8 cellular contexts compared by ENCODE assay signal in the genomic region with DNA sequence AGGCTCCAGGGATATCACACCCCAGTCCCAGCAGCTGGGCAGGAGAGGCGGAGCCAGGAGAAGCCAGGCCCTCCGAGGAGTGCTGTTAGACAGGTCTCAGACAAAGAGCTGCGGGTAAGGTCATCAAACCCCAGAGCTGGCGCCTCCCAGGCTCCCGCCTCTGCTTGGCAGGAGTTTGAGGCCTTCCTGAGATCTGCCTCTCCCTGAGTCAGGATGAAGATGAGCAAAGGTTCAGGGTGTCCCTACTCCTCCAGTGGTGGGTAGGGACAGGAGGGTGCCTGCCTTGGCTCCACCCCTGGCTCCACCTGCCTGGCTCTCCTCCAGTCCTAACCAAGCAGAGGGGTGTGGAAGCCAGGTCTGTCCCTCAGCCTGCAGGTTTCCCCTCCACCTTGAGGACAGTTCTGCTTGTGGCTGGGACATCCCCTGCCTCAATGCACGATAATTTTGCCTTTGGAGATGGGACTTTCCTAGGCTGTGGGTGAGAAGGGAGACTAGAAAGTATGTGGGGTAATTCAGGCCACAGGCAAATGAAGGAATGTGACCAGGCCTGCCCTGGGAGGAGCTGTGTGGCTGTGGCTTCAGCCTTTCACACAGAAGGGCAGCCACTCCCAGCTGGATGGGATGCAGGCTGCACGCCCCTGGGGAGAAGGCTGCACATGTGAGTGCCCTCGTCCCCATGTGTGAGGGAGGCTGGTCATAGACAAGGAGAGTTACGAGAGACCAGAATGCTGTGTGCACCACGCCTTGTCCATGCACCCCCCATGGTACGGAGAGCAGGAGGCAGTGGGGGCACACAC. TPM values are rescaled to one million over a fixed set of nuclear protein-coding genes. Genes with fewer than 3 reads are reported as not detected.
DNase-seq lines count a peak whose midpoint lies in the region; ATAC-seq, FAIRE-seq and TF ChIP-seq lines count a peak whose summit lies in the region.
"Had no signal": no experiment of that assay in that cellular context is flagged by ENCODE, and none has a peak within 500 bp of the region (broad histone marks: within the 10 kb centered on the region; RNA-seq: fewer than 3 reads in every experiment).

No MANE protein-coding gene starts in this region.

- H2AK5ac ChIP-seq in H9 (ENCODE audit: insufficient read length, low read length), result no peak overlapping the region
- H2AK5ac ChIP-seq in mesenchymal stem cell (ENCODE audit: low read length, severe bottlenecking), result no peak overlapping the region

- no peak overlapping the region for H3K4ac ChIP-seq in H9 (ENCODE audit: low read depth, low read length)
- peak overlapping the region in 1 of 2 experiments; percentile 24 for H3K4ac ChIP-seq in mesenchymal stem cell (ENCODE audit: low read depth in 1 of 2, low read length in 2 of 2)

- no peak overlapping the region for H2BK20ac ChIP-seq in H9 (ENCODE audit: low read depth, low read length, poor library complexity, severe bottlenecking)

- peaks cover 5% of the 10 kb centered on the region for H3K23me2 ChIP-seq in H9 (ENCODE audit: insufficient read length, low read depth, low read length, poor library complexity, severe bottlenecking)

- no peak for TF ChIP-seq CTCF in H9 (conservative IDR thresholded peaks at IDR 0.05)
- TF ChIP-seq CTCF in D721Med (IDR thresholded peaks at IDR 0.05; ENCODE audit: insufficient read depth, missing control alignments), result no peak

- H3K27ac ChIP-seq in H9 (ENCODE audit: insufficient read length, low read depth, low read length) (no peak overlapping the region), mesenchymal stem cell (ENCODE audit: low read length, poor library complexity, severe bottlenecking) (no peak overlapping the region)
- H3K27ac ChIP-seq: SJSA1 had no signal

- H3K4me2 ChIP-seq in H9 (ENCODE audit: insufficient read depth, insufficient read length, low read length), result no peak overlapping the region
- H3K4me2 ChIP-seq in mesenchymal stem cell (ENCODE audit: low read length, poor library complexity, severe bottlenecking), result no peak overlapping the region

- H3K4me1 Mint-ChIP-seq in H9, result peaks cover 30 to 39% of the 10 kb centered on the region in 2 experiments

- no peaks in the 10 kb centered on the region for H3K79me2 ChIP-seq in H9 (ENCODE audit: insufficient read depth, low read length)

- H3K27ac Mint-ChIP-seq in H9, result peak overlapping the region in 2 of 3 experiments; percentile 80 to 90; a peak in 4 of 7 replicates

- no peak for FAIRE-seq in D721Med (lab: Jason Lieb, UNC)

- H3K14ac ChIP-seq in H9 (ENCODE audit: insufficient read depth, low read length), result peak overlapping the region; percentile 16; the same call in 1 of the 2 replicates
- H3K14ac ChIP-seq in mesenchymal stem cell (ENCODE audit: low read length in 2 of 2), result peak overlapping the region in 1 of 2 experiments; percentile 22

- H3K4me3 Mint-ChIP-seq in H9, result 0 out of 5 replicates have a peak overlapping the region, but pooled peaks of 1 of the 2 experiments have one; percentile 53

- no peak overlapping the region for H3K4me3 ChIP-seq in mesenchymal stem cell (ENCODE audit: insufficient read depth in 1 of 2, low read depth in 1 of 2, low read length in 2 of 2)
- H3K4me3 ChIP-seq: SJSA1 had no signal

- no peaks in the 10 kb centered on the region for H3K36me3 ChIP-seq in mesenchymal stem cell (ENCODE audit: control insufficient read depth in 1 of 2, insufficient read depth in 2 of 2, low read depth in 1 of 2, low read length in 2 of 2)
- H3K36me3 ChIP-seq: SJSA1 had no signal

- peaks cover 15 to 31% (median 25%) of the 10 kb centered on the region in 3 experiments for H3K36me3 Mint-ChIP-seq in H9 (ENCODE audit: insufficient read depth in 1 of 3, low read depth in 3 of 3)

- H3K56ac ChIP-seq in H9 (ENCODE audit: insufficient read length, low read depth, low read length), result no peak overlapping the region

- H3K9me3 ChIP-seq in H9 (ENCODE audit: control insufficient read depth, low read depth, low read length) (no peaks in the 10 kb centered on the region), mesenchymal stem cell (ENCODE audit: control insufficient read depth, low read length) (no peaks in the 10 kb centered on the region)
- H3K9me3 ChIP-seq: SJSA1 had no signal

- H2BK5ac ChIP-seq in H9 (ENCODE audit: insufficient read length, low read length) (no peak overlapping the region), mesenchymal stem cell (ENCODE audit: low read depth, low read length, poor library complexity, severe bottlenecking) (no peak overlapping the region)

- no peak overlapping the region for H4K8ac ChIP-seq in H9 (replicated peaks; ENCODE audit: insufficient read length, low read depth, low read length)
- H4K8ac ChIP-seq in mesenchymal stem cell (ENCODE audit: low read length), result peak overlapping the region; percentile 33

- H2BK15ac ChIP-seq in H9 (ENCODE audit: low read depth, low read length) (no peak overlapping the region), mesenchymal stem cell (ENCODE audit: low read depth, poor library complexity, severe bottlenecking) (peak overlapping the region; percentile 19)

- H3K27me3 ChIP-seq in H9 (ENCODE audit: insufficient read depth, low read length) (no peaks in the 10 kb centered on the region), mesenchymal stem cell (ENCODE audit: control insufficient read depth in 1 of 2, insufficient read depth in 1 of 2, low read length in 2 of 2) (peaks cover 16 to 30% of the 10 kb centered on the region in 2 experiments)
- H3K27me3 ChIP-seq: SJSA1 had no signal

- no peak overlapping the region for H4K5ac ChIP-seq in H9 (ENCODE audit: insufficient read length, low read depth, low read length)

- H2BK12ac ChIP-seq in H9 (ENCODE audit: insufficient read length, low read depth, low read length) (no peak overlapping the region), mesenchymal stem cell (ENCODE audit: low read length in 2 of 2) (peak overlapping the region; percentile 8 to 40)

- H4K91ac ChIP-seq in H9 (ENCODE audit: insufficient read length, low read depth, low read length), result no peak overlapping the region
- peak overlapping the region; percentile 92 for H4K91ac ChIP-seq in mesenchymal stem cell (ENCODE audit: low read length)

- H3K79me1 ChIP-seq in H9 (ENCODE audit: insufficient read depth, low read depth, low read length, poor library complexity, severe bottlenecking) (no peaks in the 10 kb centered on the region), mesenchymal stem cell (replicated peaks; ENCODE audit: low read length, poor library complexity, severe bottlenecking) (no peaks in the 10 kb centered on the region)

- H2AFZ ChIP-seq in H9 (ENCODE audit: low read length) (no peak overlapping the region), mesenchymal stem cell (ENCODE audit: low read depth, low read length) (no peak overlapping the region)

- peaks cover 20% of the 10 kb centered on the region for H3K27me3 Mint-ChIP-seq in H9 (ENCODE audit: low read depth)

- H3K9me3 Mint-ChIP-seq in H9, result no peaks in the 10 kb centered on the region

- H2BK120ac ChIP-seq in H9 (ENCODE audit: low read depth, low read length, poor library complexity, severe bottlenecking) (no peak overlapping the region), mesenchymal stem cell (ENCODE audit: low read depth, low read length) (no peak overlapping the region)

- ATAC-seq in GM18517 (IDR thresholded peaks at IDR 0.05; ENCODE audit: unreplicated experiment), result peak; percentile 57

- no peak overlapping the region for H3K9ac ChIP-seq in H9 (ENCODE audit: extremely low read depth, insufficient read length, low read length)
- H3K9ac ChIP-seq in mesenchymal stem cell (ENCODE audit: low read length), result no peak overlapping the region

- WGBS in H9 (ENCODE audit: extremely low coverage, insufficient read length, low lambda C conversion rate), result no CpG with 5 or more reads among the region's 11 CpGs
- WGBS in mesenchymal stem cell, result 73% methylated on average over 11 of the region's 11 CpGs

- H3K23ac ChIP-seq in H9 (ENCODE audit: insufficient read length, low read depth, low read length), result no peak overlapping the region
- no peak overlapping the region for H3K23ac ChIP-seq in mesenchymal stem cell (ENCODE audit: low read length in 2 of 2)

- DNase-seq in H9, result peak; percentile 93
- DNase-seq in RPMI7951 (ENCODE audit: low read depth), result peak; percentile 30
- DNase-seq in mesenchymal stem cell, result peak; percentile 63
- no peak for DNase-seq in D721Med (ENCODE audit: insufficient read length, low spot score)
- no peak for DNase-seq in dermis blood vessel endothelial cell
- no peak for DNase-seq in activated CD8-positive, alpha-beta memory T cell treated with anti-CD3 and anti-CD28 coated beads, Interleukin-2, amount 50 U/mL, for 4 hours

- no peak overlapping the region for H3T11ph ChIP-seq in H9 (ENCODE audit: low read length)

- no peak overlapping the region for H3K18ac ChIP-seq in H9 (ENCODE audit: insufficient read length, low read depth, low read length)
- peak overlapping the region in 1 of 2 experiments; percentile 1 for H3K18ac ChIP-seq in mesenchymal stem cell (ENCODE audit: low read depth in 1 of 2, low read length in 2 of 2)

- H3K4me1 ChIP-seq in H9 (ENCODE audit: insufficient read depth, low read length), result peaks cover 3% of the 10 kb centered on the region; the same call in 1 of the 2 replicates
- peaks cover 29% of the 10 kb centered on the region for H3K4me1 ChIP-seq in mesenchymal stem cell (ENCODE audit: control insufficient read depth, insufficient read depth, low read depth, low read length)

- H4K20me1 ChIP-seq in H9 (ENCODE audit: control insufficient read depth, insufficient read depth, insufficient read length), result no peaks in the 10 kb centered on the region

RNA-seq across cellular contexts. Expression of gene PLEKHG6, which starts 2.2 kb away (rescaled TPM):
- 17.7 and 20.0 TPM in 2 replicates for total RNA-seq in H9 (2021)
- total RNA-seq in RPMI7951 (2014; rRNA removed; shearing (Covaris generic)), result not detected in 2 replicates
- polyA plus RNA-seq in mesenchymal stem cell (2013, experiment 1 of 2), result 0.15 TPM
- polyA plus RNA-seq in mesenchymal stem cell (2013, experiment 2 of 2), result 0.23 TPM
- 0.09 TPM in 1 of 2 replicates, not detected in the other for total RNA-seq in dermis blood vessel endothelial cell

RNA-seq across cellular contexts. Expression of gene TNFRSF1A, which starts 29.1 kb away (rescaled TPM):
- total RNA-seq in H9 (2021) (55.9 and 59.9 TPM in 2 replicates), dermis blood vessel endothelial cell (58.9 and 67.6 TPM in 2 replicates)
- 91.2 and 124 TPM in 2 replicates for total RNA-seq in RPMI7951 (2014; rRNA removed; shearing (Covaris generic))
- 307 TPM for polyA plus RNA-seq in mesenchymal stem cell (2013, experiment 1 of 2)
- polyA plus RNA-seq in mesenchymal stem cell (2013, experiment 2 of 2), result 298 TPM

Comparison
In these comparisons a context has a peak if more than half of its experiments do, and no peak if none do; other contexts are left out.
1. DNase-seq: peak in H9 (single experiment), RPMI7951 (single experiment) and mesenchymal stem cell (single experiment); none in D721Med (single experiment), dermis blood vessel endothelial cell (single experiment) and activated CD8-positive, alpha-beta memory T cell treated with anti-CD3 and anti-CD28 coated beads, Interleukin-2, amount 50 U/mL, for 4 hours (single experiment).
2. RNA of gene PLEKHG6, which starts 2.2 kb away (total RNA-seq): 17.7 to 20.0 TPM in H9; not detected in RPMI7951 and 0.09 TPM in dermis blood vessel endothelial cell; every median in the first group is over 10 times any median in the second.